ENCODE assay signal across 8 cellular contexts in the genomic region with DNA sequence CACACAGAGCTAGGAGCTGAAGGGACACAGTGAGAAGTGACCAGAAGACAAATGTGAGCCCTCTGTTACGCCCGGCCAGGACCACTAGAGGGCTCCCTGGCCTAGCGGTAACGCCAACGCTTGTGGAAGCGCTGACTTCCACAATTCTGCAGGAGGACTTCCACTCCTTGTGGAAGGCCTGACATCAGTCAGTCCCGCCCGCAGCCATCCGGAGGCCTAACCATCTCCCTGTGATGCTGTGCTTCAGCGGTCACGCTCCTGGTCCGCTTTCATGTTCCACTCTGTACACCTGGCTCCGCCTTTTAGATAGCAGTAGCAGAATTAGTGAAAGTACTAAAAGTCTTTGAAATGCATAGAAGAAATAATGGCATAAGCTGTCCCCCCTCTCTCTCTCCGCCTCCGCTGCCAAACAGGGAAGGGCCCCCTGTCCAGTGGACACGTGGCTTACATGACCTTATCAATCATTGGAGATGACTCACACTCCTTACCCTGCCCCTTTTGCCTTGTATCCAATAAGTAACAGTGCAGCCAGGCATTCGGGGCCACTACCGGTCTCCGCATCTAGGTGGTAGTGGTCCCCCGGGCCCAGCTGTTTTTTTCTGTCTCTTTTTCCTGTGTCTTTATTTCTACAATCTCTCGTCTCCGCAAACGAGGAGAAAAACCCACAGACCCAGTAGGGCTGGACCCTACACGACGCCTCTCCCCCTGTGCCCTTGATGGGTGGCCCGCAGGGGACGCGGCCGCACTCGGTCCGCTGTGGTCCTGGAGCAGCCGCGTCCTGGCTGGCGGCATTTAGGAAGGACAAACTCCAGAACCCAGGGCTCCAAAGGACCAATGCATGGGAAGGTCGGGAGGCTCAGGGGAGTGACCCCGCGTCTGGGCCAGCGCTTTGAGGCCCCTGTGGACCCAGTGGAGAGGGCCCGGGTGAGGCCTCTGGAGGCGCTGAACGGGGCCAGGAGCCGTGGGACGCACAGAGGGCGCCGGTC. TPM values are rescaled to one million over a fixed set of nuclear protein-coding genes. Genes with fewer than 3 reads are reported as not detected.
DNase-seq lines count a peak whose midpoint lies in the region; ATAC-seq and TF ChIP-seq lines count a peak whose summit lies in the region.

No MANE protein-coding gene starts in this region.

- H3K9ac ChIP-seq in SK-N-SH, result no peak overlapping the region

- no peak overlapping the region for H2AFZ ChIP-seq in SK-N-SH (ENCODE audit: low read depth)

- H3K27ac Mint-ChIP-seq in activated naive CD8-positive, alpha-beta T cell, result no peak overlapping the region
- H3K27ac Mint-ChIP-seq in glutamatergic neuron (ENCODE audit: unreplicated experiment) (peak overlapping the region; percentile 88), osteocyte (ENCODE audit: unreplicated experiment) (peak overlapping the region; percentile 37)

- no peaks in the 10 kb centered on the region for H3K79me2 ChIP-seq in SK-N-SH (ENCODE audit: insufficient read depth)

- intact Hi-C loops in upper lobe of right lung (cut with DNase I), result no loop called here

- peak; percentile 97 for ATAC-seq in upper lobe of right lung

- WGBS in SK-N-SH (ENCODE audit: low lambda C conversion rate), result 63% methylated on average over 33 of the region's 45 CpGs

- peak; percentile 94 for TF ChIP-seq RAD21 in SK-N-SH (IDR thresholded peaks at IDR 0.05; ENCODE audit: low read length)

- H3K9me3 Mint-ChIP-seq in activated naive CD8-positive, alpha-beta T cell (ENCODE audit: low read depth), result no peaks in the 10 kb centered on the region
- H3K9me3 Mint-ChIP-seq in glutamatergic neuron (ENCODE audit: unreplicated experiment), result peaks cover 3% of the 10 kb centered on the region
- no peaks in the 10 kb centered on the region for H3K9me3 Mint-ChIP-seq in osteocyte (ENCODE audit: unreplicated experiment)

- H3K27ac ChIP-seq in SK-N-SH (ENCODE audit: low read depth in 2 of 2, low read length in 1 of 2) (no peak overlapping the region), upper lobe of right lung (no peak overlapping the region)

- CTCF ChIA-PET in SK-N-SH (lab: Yijun Ruan, JAX), result interaction anchor here (0.6 to 13.3 kb wide), 27 partner anchors 9 to 225 kb away, joined by 3 to 150 read pairs (median 4); no protein-coding TSS in a partner anchor

- H3K27me3 Mint-ChIP-seq in activated naive CD8-positive, alpha-beta T cell, result peaks cover 5% of the 10 kb centered on the region
- peaks cover 3% of the 10 kb centered on the region for H3K27me3 Mint-ChIP-seq in glutamatergic neuron (ENCODE audit: unreplicated experiment)
- H3K27me3 Mint-ChIP-seq in osteocyte (ENCODE audit: unreplicated experiment), result peaks cover 11% of the 10 kb centered on the region

- no peak for TF ChIP-seq EP300 in SK-N-SH (IDR thresholded peaks at IDR 0.05; ENCODE audit: borderline replicate concordance in 1 of 2, low read depth in 1 of 2, low read length in 1 of 2)

- peaks cover 2% of the 10 kb centered on the region; the same call in 1 of the 2 replicates for H3K9me3 ChIP-seq in MG63
- H3K9me3 ChIP-seq in SK-N-SH, result no peaks in the 10 kb centered on the region
- no peaks in the 10 kb centered on the region for H3K9me3 ChIP-seq in upper lobe of right lung

- H3K4me1 ChIP-seq in SK-N-SH (ENCODE audit: control insufficient read depth in 1 of 2, insufficient read depth in 2 of 2, low read depth in 1 of 2, low read length in 1 of 2) (peaks cover 0 to 12% of the 10 kb centered on the region in 2 experiments; a peak in 1 of 4 replicates), upper lobe of right lung (no peaks in the 10 kb centered on the region)

- DNase-seq in EL, result peak; percentile 85
- DNase-seq in H4 (ENCODE audit: low spot score), result peak; percentile 79
- DNase-seq in MG63, result peak; percentile 71
- DNase-seq in SK-N-SH, result peak; percentile 89
- peak; percentile 89 for DNase-seq in glutamatergic neuron
- DNase-seq in osteocyte (ENCODE audit: extremely low spot score, unreplicated experiment), result peak; percentile 92
- DNase-seq in upper lobe of right lung, result peak; percentile 90

- H3K4me1 Mint-ChIP-seq in activated naive CD8-positive, alpha-beta T cell (ENCODE audit: low read depth), result peaks cover 15% of the 10 kb centered on the region
- H3K4me1 Mint-ChIP-seq in glutamatergic neuron (ENCODE audit: low read depth, unreplicated experiment) (peaks cover 13% of the 10 kb centered on the region), osteocyte (ENCODE audit: unreplicated experiment) (peaks cover 16% of the 10 kb centered on the region)

- no peak overlapping the region for H3K4me3 ChIP-seq in MG63
- peak overlapping the region in 1 of 2 experiments; percentile 10; a peak in 1 of 4 replicates for H3K4me3 ChIP-seq in SK-N-SH (ENCODE audit: low read depth in 2 of 2, low read length in 1 of 2)
- peak overlapping the region; percentile 22 for H3K4me3 ChIP-seq in upper lobe of right lung

- 0 out of 2 replicates have a peak overlapping the region, but pooled peaks have one; percentile 6 for H3K4me2 ChIP-seq in SK-N-SH

- peak; percentile 84 for TF ChIP-seq CTCF in SK-N-SH (IDR thresholded peaks at IDR 0.05)
- peak; percentile 78 for TF ChIP-seq CTCF in glutamatergic neuron (IDR thresholded peaks at IDR 0.05; ENCODE audit: partially characterized antibody, unreplicated experiment)
- peak; percentile 93 for TF ChIP-seq CTCF in osteocyte (IDR thresholded peaks at IDR 0.05)
- peak; percentile 96 for TF ChIP-seq CTCF in upper lobe of right lung (IDR thresholded peaks at IDR 0.05)

- H3F3A ChIP-seq in SK-N-SH (replicated peaks; ENCODE audit: insufficient read depth), result no peaks in the 10 kb centered on the region

- H3K27me3 ChIP-seq in MG63, result no peaks in the 10 kb centered on the region
- no peaks in the 10 kb centered on the region for H3K27me3 ChIP-seq in SK-N-SH (ENCODE audit: insufficient read depth)
- H3K27me3 ChIP-seq in upper lobe of right lung, result no peaks in the 10 kb centered on the region

- no peaks in the 10 kb centered on the region for H3K9me2 ChIP-seq in SK-N-SH

- POLR2A ChIA-PET in SK-N-SH (lab: Yijun Ruan, JAX), result interaction anchor here (0.6 kb wide), 1 partner anchor 61 kb away, joined by 3 read pairs; no protein-coding TSS in a partner anchor

- peaks cover 2% of the 10 kb centered on the region for H3K36me3 Mint-ChIP-seq in activated naive CD8-positive, alpha-beta T cell
- peaks cover 11% of the 10 kb centered on the region for H3K36me3 Mint-ChIP-seq in glutamatergic neuron (ENCODE audit: unreplicated experiment)
- H3K36me3 Mint-ChIP-seq in osteocyte (ENCODE audit: unreplicated experiment), result no peaks in the 10 kb centered on the region

- H4K20me1 ChIP-seq in SK-N-SH (ENCODE audit: insufficient read depth), result no peaks in the 10 kb centered on the region

- H3K36me3 ChIP-seq in MG63 (no peaks in the 10 kb centered on the region), SK-N-SH (replicated peaks in 1 of 2; ENCODE audit: control insufficient read depth in 1 of 2, insufficient read depth in 2 of 2, low read length in 1 of 2) (no peaks in the 10 kb centered on the region), upper lobe of right lung (no peaks in the 10 kb centered on the region)

- peak overlapping the region; percentile 87 for H3K4me3 Mint-ChIP-seq in activated naive CD8-positive, alpha-beta T cell
- H3K4me3 Mint-ChIP-seq in glutamatergic neuron (ENCODE audit: unreplicated experiment) (peak overlapping the region; percentile 86), osteocyte (ENCODE audit: unreplicated experiment) (peak overlapping the region; percentile 38)

TF ChIP-seq in SK-N-SH, 30 proteins besides CTCF, POLR2A, EP300 and RAD21:
- TF ChIP-seq RFX5 (IDR thresholded peaks at IDR 0.05; ENCODE audit: low read length) (peak; percentile 17; the same call in 1 of the 2 replicates), SMC3 (IDR thresholded peaks at IDR 0.05; ENCODE audit: low read depth, low read length) (peak; percentile 97), CHD2 (IDR thresholded peaks at IDR 0.05; ENCODE audit: low read length, partially characterized antibody) (peak; percentile 31), GABPA (IDR thresholded peaks at IDR 0.05; ENCODE audit: low read depth) (no peak)

RNA-seq across cellular contexts. Expression of gene RPL32, which starts 27.0 kb away (rescaled TPM):
- total RNA-seq in H4 (2014; rRNA removed; shearing (Covaris generic)), result 1,359 and 1,427 TPM in 2 replicates
- total RNA-seq in MG63 (2014; rRNA removed; shearing (Covaris generic); ENCODE audit: low replicate concordance), result 1,545 and 2,409 TPM in 2 replicates
- polyA plus RNA-seq in SK-N-SH (2012; rRNA removed), result 2,077 and 2,311 TPM in 2 replicates
- 2,462 and 2,641 TPM in 2 replicates for polyA plus RNA-seq in SK-N-SH (2012; cell fraction: cytosol; rRNA removed)
- 576 and 604 TPM in 2 replicates for polyA plus RNA-seq in SK-N-SH (2012; cell fraction: nucleus; rRNA removed)
- 966 TPM for total RNA-seq in glutamatergic neuron (ENCODE audit: unreplicated experiment)
- 1,247 and 1,287 TPM in 2 replicates for total RNA-seq in osteocyte
- 1,191 TPM for total RNA-seq in upper lobe of right lung
